In genomic region chr3:37994639-37994972, GRCh38 we compare ENCODE assay signal across 9 cellular contexts. TPM values are rescaled to one million over a fixed set of nuclear protein-coding genes. Genes with fewer than 3 reads are reported as not detected.
DNase-seq lines count a peak whose midpoint lies in the region; ATAC-seq lines count a peak whose summit lies in the region.
"Had no signal": no experiment of that assay in that cellular context is flagged by ENCODE, and none has a peak within 500 bp of the region (broad histone marks: within the 10 kb centered on the region; RNA-seq: fewer than 3 reads in every experiment).

No MANE protein-coding gene starts in this region.

- CTCF ChIA-PET in activated CD4-positive, alpha-beta T cell treated with anti-CD3 and anti-CD28 coated beads for 36 hours (lab: Charles Lee): interaction anchor here (0.7 to 1.0 kb wide), 2 partner anchors 20 to 155 kb away, joined by 3 to 4 read pairs; no protein-coding TSS in a partner anchor
- CTCF ChIA-PET in activated CD4-positive, alpha-beta memory T cell treated with anti-CD3 and anti-CD28 coated beads for 36 hours (lab: Charles Lee): interaction anchor here (1.0 to 3.3 kb wide), 2 partner anchors 20 to 44 kb away, joined by 3 to 21 read pairs; partner anchors contain the start of gene DLEC1

- no peaks in the 10 kb centered on the region for H3K9me3 Mint-ChIP-seq in activated CD4-positive, alpha-beta T cell treated with anti-CD3 and anti-CD28 coated beads for 36 hours (ENCODE audit: low read depth)
- H3K9me3 Mint-ChIP-seq in activated CD4-positive, alpha-beta memory T cell treated with anti-CD3 and anti-CD28 coated beads for 36 hours: no peaks in the 10 kb centered on the region
- no peaks in the 10 kb centered on the region for H3K9me3 Mint-ChIP-seq in stimulated activated naive CD8-positive, alpha-beta T cell treated with anti-CD3 and anti-CD28 coated beads, Interleukin-15, amount 100 ng/mL, for 72 hours

- H3K27me3 Mint-ChIP-seq in activated CD4-positive, alpha-beta T cell treated with anti-CD3 and anti-CD28 coated beads for 36 hours: no peaks in the 10 kb centered on the region
- H3K27me3 Mint-ChIP-seq in activated CD4-positive, alpha-beta memory T cell treated with anti-CD3 and anti-CD28 coated beads for 36 hours: no peaks in the 10 kb centered on the region
- H3K27me3 Mint-ChIP-seq in stimulated activated naive CD8-positive, alpha-beta T cell treated with anti-CD3 and anti-CD28 coated beads, Interleukin-15, amount 100 ng/mL, for 72 hours: no peaks in the 10 kb centered on the region

- H3K4me3 Mint-ChIP-seq in activated CD4-positive, alpha-beta T cell treated with anti-CD3 and anti-CD28 coated beads for 36 hours: peak overlapping the region; percentile 91
- peak overlapping the region; percentile 90 for H3K4me3 Mint-ChIP-seq in activated CD4-positive, alpha-beta memory T cell treated with anti-CD3 and anti-CD28 coated beads for 36 hours
- peak overlapping the region; percentile 90 to 97 for H3K4me3 Mint-ChIP-seq in stimulated activated naive CD8-positive, alpha-beta T cell treated with anti-CD3 and anti-CD28 coated beads, Interleukin-15, amount 100 ng/mL, for 72 hours

- peak overlapping the region; percentile 43 for H3K4me3 ChIP-seq in iPS-11a (ENCODE audit: low read depth, low read length)
- H3K4me3 ChIP-seq: A549 had no signal

- intact Hi-C loops in activated CD4-positive, alpha-beta T cell treated with anti-CD3 and anti-CD28 coated beads for 36 hours (cut with DNase I, micrococcal nuclease): loop anchor here (1.0 to 2.0 kb wide), 4 partner anchors 44 to 171 kb away; partner anchors contain the start of genes ACAA1 (in 2 of the 2) and OXSR1 (in 1 of the 2)
- intact Hi-C loops in activated CD4-positive, alpha-beta memory T cell treated with anti-CD3 and anti-CD28 coated beads for 36 hours (cut with micrococcal nuclease): loop anchor here (1.0 to 2.0 kb wide), 2 partner anchors 143 to 1002 kb away; partner anchors contain the start of genes ACAA1, EPM2AIP1 and MLH1

- H3K36me3 Mint-ChIP-seq in activated CD4-positive, alpha-beta T cell treated with anti-CD3 and anti-CD28 coated beads for 36 hours (ENCODE audit: low read depth): peaks cover 18% of the 10 kb centered on the region
- H3K36me3 Mint-ChIP-seq in activated CD4-positive, alpha-beta memory T cell treated with anti-CD3 and anti-CD28 coated beads for 36 hours: peaks cover 13% of the 10 kb centered on the region

- peak overlapping the region; percentile 96 for H3K27ac Mint-ChIP-seq in activated CD4-positive, alpha-beta T cell treated with anti-CD3 and anti-CD28 coated beads for 36 hours
- peak overlapping the region; percentile 94 for H3K27ac Mint-ChIP-seq in activated CD4-positive, alpha-beta memory T cell treated with anti-CD3 and anti-CD28 coated beads for 36 hours
- peak overlapping the region; percentile 93 to 99 for H3K27ac Mint-ChIP-seq in stimulated activated naive CD8-positive, alpha-beta T cell treated with anti-CD3 and anti-CD28 coated beads, Interleukin-15, amount 100 ng/mL, for 72 hours

- H3K4me1 Mint-ChIP-seq in activated CD4-positive, alpha-beta T cell treated with anti-CD3 and anti-CD28 coated beads for 36 hours: peaks cover 48% of the 10 kb centered on the region
- peaks cover 58% of the 10 kb centered on the region for H3K4me1 Mint-ChIP-seq in activated CD4-positive, alpha-beta memory T cell treated with anti-CD3 and anti-CD28 coated beads for 36 hours (ENCODE audit: low read depth)
- peaks cover 64% of the 10 kb centered on the region for H3K4me1 Mint-ChIP-seq in stimulated activated naive CD8-positive, alpha-beta T cell treated with anti-CD3 and anti-CD28 coated beads, Interleukin-15, amount 100 ng/mL, for 72 hours

- POLR2A ChIA-PET in activated CD4-positive, alpha-beta T cell treated with anti-CD3 and anti-CD28 coated beads for 36 hours (lab: Charles Lee): no interaction called here
- POLR2A ChIA-PET in activated CD4-positive, alpha-beta memory T cell treated with anti-CD3 and anti-CD28 coated beads for 36 hours (lab: Charles Lee): interaction anchor here (1.0 kb wide), 1 partner anchor 28 kb away, joined by 5 read pairs; no protein-coding TSS in a partner anchor

- no peak for DNase-seq in activated CD4-positive, alpha-beta T cell treated with anti-CD3 and anti-CD28 coated beads for 36 hours
- no peak for DNase-seq in activated CD4-positive, alpha-beta T cell treated with anti-CD3 and anti-CD28 coated beads for 1 hour
- DNase-seq in activated CD4-positive, alpha-beta memory T cell treated with anti-CD3 and anti-CD28 coated beads for 36 hours: no peak
- no peak for DNase-seq in stimulated activated naive CD8-positive, alpha-beta T cell treated with anti-CD3 and anti-CD28 coated beads, Interleukin-15, amount 100 ng/mL, for 72 hours
- DNase-seq in NCI-H526 (lab: John Stamatoyannopoulos, UW) (no peak), GM03348 (ENCODE audit: low spot score) (no peak)

- peak; percentile 11 for ATAC-seq in activated CD4-positive, alpha-beta T cell treated with anti-CD3 and anti-CD28 coated beads for 36 hours
- ATAC-seq in stimulated activated naive CD8-positive, alpha-beta T cell treated with anti-CD3 and anti-CD28 coated beads, Interleukin-15, amount 100 ng/mL, for 72 hours: peak; percentile 19
- ATAC-seq in GM18873 (IDR thresholded peaks at IDR 0.05; ENCODE audit: low FRiP score, unreplicated experiment): no peak
- ATAC-seq: A549 had no signal

RNA-seq across cellular contexts. Expression of gene VILL, which starts 4.0 kb away (rescaled TPM):
- 10 to 100 TPM in 1 of 2 experiments, 1 to 10 TPM in 1; 9.2 to 12.1 TPM for total RNA-seq in activated CD4-positive, alpha-beta T cell treated with anti-CD3 and anti-CD28 coated beads for 36 hours
- 10 to 100 TPM in 1 of 2 experiments, 1 to 10 TPM in 1; 9.9 to 11.3 TPM for total RNA-seq in activated CD4-positive, alpha-beta memory T cell treated with anti-CD3 and anti-CD28 coated beads for 36 hours

RNA-seq across cellular contexts. Expression of gene PLCD1, which starts 34.8 kb away (rescaled TPM):
- 10 to 100 TPM; 10.9 to 13.5 TPM for total RNA-seq in activated CD4-positive, alpha-beta T cell treated with anti-CD3 and anti-CD28 coated beads for 36 hours
- total RNA-seq in activated CD4-positive, alpha-beta memory T cell treated with anti-CD3 and anti-CD28 coated beads for 36 hours: 10 to 100 TPM; 17.3 to 17.6 TPM

RNA-seq across cellular contexts. Expression of gene DLEC1, which starts 44.4 kb away (rescaled TPM):
- under 1 TPM; 0.19 to 0.46 TPM for total RNA-seq in activated CD4-positive, alpha-beta T cell treated with anti-CD3 and anti-CD28 coated beads for 36 hours
- total RNA-seq in activated CD4-positive, alpha-beta memory T cell treated with anti-CD3 and anti-CD28 coated beads for 36 hours: 1 to 10 TPM in 1 of 2 experiments, under 1 TPM in 1; 0.70 to 1.1 TPM
